10 cellular contexts compared by ENCODE assay signal in genomic region chr17:79038545-79039135, GRCh38. TPM values are rescaled to one million over a fixed set of nuclear protein-coding genes. Genes with fewer than 3 reads are reported as not detected.
A peak's percentile ranks its signal among the peaks of the same experiment; 100 is the strongest.
DNase-seq lines count a peak whose midpoint lies in the region; ATAC-seq, FAIRE-seq and TF ChIP-seq lines count a peak whose summit lies in the region.
"Had no signal": no experiment of that assay in that cellular context is flagged by ENCODE, and none has a peak within 500 bp of the region (broad histone marks: within the 10 kb centered on the region; RNA-seq: fewer than 3 reads in every experiment).

No MANE protein-coding gene starts in this region.

- CTCF ChIA-PET in GM12878 (lab: Yijun Ruan, JAX): interaction anchor here (0.6 kb wide), 1 partner anchor 685 kb away, joined by 3 read pairs; no protein-coding TSS in a partner anchor

- SMC1A ChIA-PET in GM12878 (lab: Charles Lee; ENCODE audit: uncharacterized antibody, unreplicated experiment): no interaction called here

- no peak for FAIRE-seq in GM12878 (lab: Jason Lieb, UNC)

- 4 to 6% methylated on average over 8 of the region's 8 CpGs for WGBS in GM23248 (ENCODE audit: low coverage in 1 of 2, low lambda C conversion rate in 2 of 2, missing lambda C conversion rate in 2 of 2), 2 experiments
- WGBS in GM12878 (ENCODE audit: insufficient coverage, insufficient replicate concordance, low lambda C conversion rate, missing lambda C conversion rate): 12% methylated on average over 8 of the region's 8 CpGs

- no peaks in the 10 kb centered on the region for H3K27me3 ChIP-seq in GM23248 (replicated peaks; ENCODE audit: insufficient read depth)
- H3K27me3 ChIP-seq in GM12878 (replicated peaks in 1 of 2; ENCODE audit: control insufficient read depth in 2 of 2, insufficient read depth in 2 of 2, low read length in 1 of 2): no peaks in the 10 kb centered on the region

- POLR2A ChIA-PET in GM12878 (lab: Charles Lee): no interaction called here

- H3K9me2 ChIP-seq in GM23248 (ENCODE audit: insufficient read depth): no peaks in the 10 kb centered on the region

- no peak for TF ChIP-seq EP300 in GM12878 (IDR thresholded peaks at IDR 0.05; ENCODE audit: borderline replicate concordance in 1 of 2, control insufficient read depth in 1 of 2, low read depth in 2 of 2, low read length in 2 of 2)

- H3K4me1 ChIP-seq in GM23248 (ENCODE audit: insufficient read depth) (peaks cover 35% of the 10 kb centered on the region), GM12878 (ENCODE audit: control insufficient read depth, insufficient read depth, low read length) (peaks cover 10% of the 10 kb centered on the region)

- H3K36me3 ChIP-seq in GM23248 (ENCODE audit: low read depth) (no peaks in the 10 kb centered on the region), GM12878 (ENCODE audit: control insufficient read depth in 2 of 2, insufficient read depth in 2 of 2, low read length in 1 of 2) (no peaks in the 10 kb centered on the region)

- H3K9me3 ChIP-seq in GM23248 (ENCODE audit: low read depth) (no peaks in the 10 kb centered on the region), GM12878 (replicated peaks; ENCODE audit: control insufficient read depth, insufficient read depth, low read length) (no peaks in the 10 kb centered on the region)

- TF ChIP-seq RAD21 in GM12878 (IDR thresholded peaks at IDR 0.05; ENCODE audit: insufficient read depth, low read depth, low read length): no peak

- intact Hi-C loops in GM12878 (cut with micrococcal nuclease; ENCODE audit: unreplicated experiment): no loop called here
- intact Hi-C loops in left ventricle myocardium superior (cut with micrococcal nuclease): no loop called here

- H3K4me2 ChIP-seq in GM23248 (ENCODE audit: unreplicated experiment) (peak overlapping the region; percentile 76), GM12878 (ENCODE audit: control insufficient read depth, insufficient read depth) (peak overlapping the region; percentile 22; the same call in 1 of the 2 replicates)

- peak overlapping the region; percentile 79 for H3K9ac ChIP-seq in GM23248
- no peak overlapping the region for H3K9ac ChIP-seq in GM12878 (ENCODE audit: control insufficient read depth, insufficient read depth, low read length)

- H3K79me2 ChIP-seq in GM23248 (ENCODE audit: insufficient read depth) (no peaks in the 10 kb centered on the region), GM12878 (ENCODE audit: control insufficient read depth, insufficient read depth, low read length) (no peaks in the 10 kb centered on the region)

- no TSS peak for BruUV-seq in GM12878 (replicated peaks; lab: Mats Ljungman, UMichigan)

- no peak for TF ChIP-seq CTCF in GM12878 (IDR thresholded peaks at IDR 0.05 in 2 of 3, conservative IDR thresholded peaks at IDR 0.05 in 1 of 3; ENCODE audit: control insufficient read depth in 2 of 3, extremely low read depth in 1 of 3, insufficient read depth in 1 of 3, low read depth in 3 of 3, low read length in 3 of 3)

- H2AFZ ChIP-seq in GM23248 (peak overlapping the region; percentile 74), GM12878 (ENCODE audit: control insufficient read depth, low read depth, low read length) (peak overlapping the region; percentile 34)

- H3K27ac ChIP-seq in GM23248 (peak overlapping the region; percentile 100), GM12878 (ENCODE audit: control insufficient read depth, insufficient read depth) (peak overlapping the region; percentile 25; the same call in 1 of the 2 replicates)

- TF ChIP-seq POLR2A in GM12878 (IDR thresholded peaks at IDR 0.05; ENCODE audit: low read depth, low read length): no peak

- ATAC-seq in GM12878 (peak; percentile 75), left ventricle myocardium superior (peak; percentile 52), HG03571 (IDR thresholded peaks at IDR 0.05; ENCODE audit: unreplicated experiment) (no peak), GM18520 (IDR thresholded peaks at IDR 0.05; ENCODE audit: unreplicated experiment) (no peak)

- RAD21 ChIA-PET in GM12878 (lab: Charles Lee; ENCODE audit: unreplicated experiment): no interaction called here

- in situ Hi-C loops in GM23248 (cut with MboI) (no loop called here), GM12878 (cut with MboI) (no loop called here)

- H4K20me1 ChIP-seq in GM23248 (ENCODE audit: insufficient read depth) (no peaks in the 10 kb centered on the region), GM12878 (ENCODE audit: control insufficient read depth, insufficient read depth) (no peaks in the 10 kb centered on the region; the same call in 1 of the 2 replicates)

- DNase-seq in GM23248: peak; percentile 99
- no peak for DNase-seq in GM12878 (ENCODE audit: low read depth, low spot score)
- peak; percentile 58 for DNase-seq in left ventricle myocardium superior
- peak; percentile 93 for DNase-seq in stromal cell of bone marrow (ENCODE audit: low read depth)
- no peak for DNase-seq in NCI-H146 (lab: John Stamatoyannopoulos, UW)
- no peak for DNase-seq in NCI-H69 (lab: John Stamatoyannopoulos, UW)
- DNase-seq: naive B cell, OCI-M1 had no signal

- H3K4me3 ChIP-seq in GM23248 (peak overlapping the region; percentile 31; the same call in 1 of the 2 replicates), GM12878 (no peak overlapping the region)

- H3F3A ChIP-seq in GM23248 (ENCODE audit: insufficient read depth): peaks cover 41% of the 10 kb centered on the region

RNA-seq across cellular contexts. Expression of gene C1QTNF1, which starts 14.7 kb away (rescaled TPM):
- total RNA-seq in GM23248 (2014; rRNA removed; shearing (Covaris generic)): 12.2 and 14.4 TPM in 2 replicates
- polyA plus RNA-seq in GM23248 (2016; fragmentation: Nextera tagmentation; extraction: Ambion mirVana) (5.7 and 6.1 TPM in 2 replicates), GM12878 (2011; rRNA removed) (not detected in 2 replicates), GM12878 (2014; fragmentation: Illumina TruSeq; extraction: Trizol) (0.10 TPM in 1 of 2 replicates, not detected in the other), GM12878 (2014; fragmentation: Nextera tagmentation; extraction: Ambion mirVana) (not detected), GM12878 (2014; rRNA removed) (0.46 and 1.1 TPM in 2 replicates), GM12878 (2016; fragmentation: Nextera tagmentation; extraction: Ambion mirVana) (under 1 TPM in 1 of 2 experiments, not detected in 1; 0.05 TPM)
- total RNA-seq in GM12878 (2013; cell fraction: nucleolus; rRNA removed): 0.56 and 0.59 TPM in 2 replicates
- total RNA-seq in GM12878 (2014; rRNA removed) (0.28 and 0.33 TPM in 2 replicates), GM12878 (2014; rRNA removed; fragmentation: Illumina TruSeq; extraction: Trizol) (0.05 and 0.09 TPM in 2 replicates), GM12878 (2021) (0.21 and 0.56 TPM in 2 replicates), left ventricle myocardium superior (247 TPM)
- not detected for polyA plus RNA-seq in GM12878 (2011; ENCODE audit: low read depth)
- 0.03 and 0.08 TPM in 2 replicates for polyA plus RNA-seq in GM12878 (2011; cell fraction: cytosol; rRNA removed)
- polyA plus RNA-seq in GM12878 (2011; cell fraction: nucleus; rRNA removed): 0.03 and 0.07 TPM in 2 replicates
- 0.07 and 0.18 TPM in 2 replicates for polyA plus RNA-seq in GM12878 (2012)
- polyA minus RNA-seq in GM12878 (2011; rRNA and poly(A)+ RNA removed): not detected in 2 replicates
- not detected in 2 replicates for polyA minus RNA-seq in GM12878 (2011; cell fraction: cytosol; rRNA and poly(A)+ RNA removed)
- not detected in 2 replicates for polyA minus RNA-seq in GM12878 (2011; cell fraction: nucleus; rRNA and poly(A)+ RNA removed)

RNA-seq across cellular contexts. Expression of gene CANT1, which starts 29.1 kb away (rescaled TPM):
- total RNA-seq in GM23248 (2014; rRNA removed; shearing (Covaris generic)): 52.0 and 52.4 TPM in 2 replicates
- polyA plus RNA-seq in GM23248 (2016; fragmentation: Nextera tagmentation; extraction: Ambion mirVana) (44.8 and 46.2 TPM in 2 replicates), GM12878 (2011; rRNA removed) (20.5 and 28.8 TPM in 2 replicates), GM12878 (2014; fragmentation: Illumina TruSeq; extraction: Trizol) (13.6 and 18.4 TPM in 2 replicates), GM12878 (2014; fragmentation: Nextera tagmentation; extraction: Ambion mirVana) (1 to 10 TPM; 2.2 to 7.9 TPM), GM12878 (2014; rRNA removed) (21.8 and 23.4 TPM in 2 replicates), GM12878 (2016; fragmentation: Nextera tagmentation; extraction: Ambion mirVana) (10 to 100 TPM; 28.3 to 34.0 TPM)
- 25.7 and 30.1 TPM in 2 replicates for total RNA-seq in GM12878 (2013; cell fraction: nucleolus; rRNA removed)
- total RNA-seq in GM12878 (2014; rRNA removed) (18.6 and 20.0 TPM in 2 replicates), GM12878 (2014; rRNA removed; fragmentation: Illumina TruSeq; extraction: Trizol) (10.7 and 12.2 TPM in 2 replicates), GM12878 (2021) (48.5 and 59.2 TPM in 2 replicates), left ventricle myocardium superior (28.2 TPM)
- polyA plus RNA-seq in GM12878 (2011; ENCODE audit: low read depth): 9.2 TPM
- polyA plus RNA-seq in GM12878 (2011; cell fraction: cytosol; rRNA removed): 36.5 and 38.5 TPM in 2 replicates
- 27.3 and 30.3 TPM in 2 replicates for polyA plus RNA-seq in GM12878 (2011; cell fraction: nucleus; rRNA removed)
- polyA plus RNA-seq in GM12878 (2012): 22.0 and 25.3 TPM in 2 replicates
- 26.1 and 39.0 TPM in 2 replicates for polyA minus RNA-seq in GM12878 (2011; rRNA and poly(A)+ RNA removed)
- polyA minus RNA-seq in GM12878 (2011; cell fraction: cytosol; rRNA and poly(A)+ RNA removed): 16.4 and 19.6 TPM in 2 replicates
- 11.4 and 20.2 TPM in 2 replicates for polyA minus RNA-seq in GM12878 (2011; cell fraction: nucleus; rRNA and poly(A)+ RNA removed)

RNA-seq across cellular contexts. Expression of gene ENGASE, which starts 36.0 kb away (rescaled TPM):
- total RNA-seq in GM23248 (2014; rRNA removed; shearing (Covaris generic)): 7.8 and 8.4 TPM in 2 replicates
- polyA plus RNA-seq in GM23248 (2016; fragmentation: Nextera tagmentation; extraction: Ambion mirVana) (4.3 and 5.1 TPM in 2 replicates), GM12878 (2011; rRNA removed) (13.1 and 16.5 TPM in 2 replicates), GM12878 (2014; fragmentation: Illumina TruSeq; extraction: Trizol) (1.9 and 5.1 TPM in 2 replicates), GM12878 (2014; fragmentation: Nextera tagmentation; extraction: Ambion mirVana) (under 1 TPM; 0.18 to 0.35 TPM), GM12878 (2014; rRNA removed) (20.6 and 22.1 TPM in 2 replicates), GM12878 (2016; fragmentation: Nextera tagmentation; extraction: Ambion mirVana) (10 to 100 TPM; 11.1 to 11.6 TPM)
- 88.3 and 94.3 TPM in 2 replicates for total RNA-seq in GM12878 (2013; cell fraction: nucleolus; rRNA removed)
- total RNA-seq in GM12878 (2014; rRNA removed) (7.0 and 10.0 TPM in 2 replicates), GM12878 (2014; rRNA removed; fragmentation: Illumina TruSeq; extraction: Trizol) (7.2 and 8.4 TPM in 2 replicates), GM12878 (2021) (23.1 and 28.9 TPM in 2 replicates), left ventricle myocardium superior (32.8 TPM)
- polyA plus RNA-seq in GM12878 (2011; ENCODE audit: low read depth): 15.9 TPM
- polyA plus RNA-seq in GM12878 (2011; cell fraction: cytosol; rRNA removed): 8.7 and 13.0 TPM in 2 replicates
- polyA plus RNA-seq in GM12878 (2011; cell fraction: nucleus; rRNA removed): 223 and 259 TPM in 2 replicates
- 19.0 and 19.9 TPM in 2 replicates for polyA plus RNA-seq in GM12878 (2012)
- polyA minus RNA-seq in GM12878 (2011; rRNA and poly(A)+ RNA removed): 10.1 and 19.9 TPM in 2 replicates
- 5.1 and 8.4 TPM in 2 replicates for polyA minus RNA-seq in GM12878 (2011; cell fraction: cytosol; rRNA and poly(A)+ RNA removed)
- polyA minus RNA-seq in GM12878 (2011; cell fraction: nucleus; rRNA and poly(A)+ RNA removed): 30.9 and 42.0 TPM in 2 replicates

RNA-seq across cellular contexts. Expression of gene LGALS3BP, which starts 58.9 kb away (rescaled TPM):
- 8.3 and 8.8 TPM in 2 replicates for total RNA-seq in GM23248 (2014; rRNA removed; shearing (Covaris generic))
- polyA plus RNA-seq in GM23248 (2016; fragmentation: Nextera tagmentation; extraction: Ambion mirVana) (8.6 and 12.6 TPM in 2 replicates), GM12878 (2011; rRNA removed) (0.82 and 2.0 TPM in 2 replicates), GM12878 (2014; fragmentation: Illumina TruSeq; extraction: Trizol) (1.4 and 1.7 TPM in 2 replicates), GM12878 (2014; fragmentation: Nextera tagmentation; extraction: Ambion mirVana) (under 1 TPM; 0.52 to 0.62 TPM), GM12878 (2014; rRNA removed) (1.8 and 2.7 TPM in 2 replicates), GM12878 (2016; fragmentation: Nextera tagmentation; extraction: Ambion mirVana) (1 to 10 TPM; 2.0 to 3.5 TPM)
- total RNA-seq in GM12878 (2013; cell fraction: nucleolus; rRNA removed): 2.4 and 4.0 TPM in 2 replicates
- total RNA-seq in GM12878 (2014; rRNA removed) (1.9 and 2.2 TPM in 2 replicates), GM12878 (2014; rRNA removed; fragmentation: Illumina TruSeq; extraction: Trizol) (1.0 TPM in 2 replicates), GM12878 (2021) (5.2 and 5.8 TPM in 2 replicates), left ventricle myocardium superior (822 TPM)
- 1.5 TPM for polyA plus RNA-seq in GM12878 (2011; ENCODE audit: low read depth)
- polyA plus RNA-seq in GM12878 (2011; cell fraction: cytosol; rRNA removed): 3.4 and 3.5 TPM in 2 replicates
- 9.5 and 14.8 TPM in 2 replicates for polyA plus RNA-seq in GM12878 (2011; cell fraction: nucleus; rRNA removed)
- 2.0 and 2.3 TPM in 2 replicates for polyA plus RNA-seq in GM12878 (2012)
- polyA minus RNA-seq in GM12878 (2011; rRNA and poly(A)+ RNA removed): 2.2 and 5.8 TPM in 2 replicates
- polyA minus RNA-seq in GM12878 (2011; cell fraction: cytosol; rRNA and poly(A)+ RNA removed): 4.8 and 5.2 TPM in 2 replicates
- 2.2 and 2.5 TPM in 2 replicates for polyA minus RNA-seq in GM12878 (2011; cell fraction: nucleus; rRNA and poly(A)+ RNA removed)

Comparison
In these comparisons a context has a peak if more than half of its experiments do, and no peak if none do; other contexts are left out.
1. DNase-seq: peak in GM23248 (single experiment), left ventricle myocardium superior (single experiment) and stromal cell of bone marrow (single experiment); none in GM12878 (single experiment), NCI-H146 (single experiment) and NCI-H69 (single experiment).
2. ATAC-seq: peak in GM12878 (single experiment) and left ventricle myocardium superior (single experiment); none in HG03571 (single experiment) and GM18520 (single experiment).
3. RNA of gene C1QTNF1, which starts 14.7 kb away (total RNA-seq): 247 TPM in left ventricle myocardium superior (single experiment); 12.2 to 14.4 TPM in GM23248 and 0.05 to 0.59 TPM in GM12878; every median in the first group is over 10 times any median in the second.